28 cellular contexts compared by ENCODE assay signal in genomic region chr6:81026041-81026553, GRCh38.
"Had no signal": no experiment of that assay in that cellular context is flagged by ENCODE, and none has a peak within 500 bp of the region (broad histone marks: within the 10 kb centered on the region; RNA-seq: fewer than 3 reads in every experiment).

No MANE protein-coding gene starts in this region.

- H3K4me1 ChIP-seq: parathyroid adenoma, psoas muscle, right lobe of liver, sigmoid colon, suprapubic skin, testis, transverse colon, upper lobe of right lung, uterus had no signal

- H3K4me2 ChIP-seq: smooth muscle cell had no signal

- H3K9ac ChIP-seq: parathyroid adenoma had no signal

- H3K9me3 ChIP-seq: neutrophil, right lobe of liver, testis, tibial artery, transverse colon, upper lobe of right lung, uterus had no signal

- H2AFZ ChIP-seq: parathyroid adenoma had no signal

- H3K27ac ChIP-seq: neutrophil, parathyroid adenoma, psoas muscle, right lobe of liver, sigmoid colon, skin epidermis, spleen, suprapubic skin, testis, tibial artery, transverse colon, upper lobe of right lung, uterus had no signal

- H3K79me2 ChIP-seq: parathyroid adenoma had no signal

- H3K27me3 ChIP-seq: neutrophil, right lobe of liver, sigmoid colon, spleen, suprapubic skin, testis, tibial artery, transverse colon, upper lobe of right lung, uterus had no signal

- H3K36me3 ChIP-seq: neutrophil, right lobe of liver, sigmoid colon, spleen, suprapubic skin, tibial artery, transverse colon, upper lobe of right lung, uterus had no signal

- DNase-seq: naive thymus-derived CD4-positive, alpha-beta T cell; natural killer cell; nucleus accumbens; psoas muscle; right cardiac atrium; right lobe of liver; sigmoid colon; spleen; stimulated activated CD4-positive, alpha-beta T cell treated with anti-CD3 and anti-CD28 coated beads, Interleukin-12 subunit alpha, Interleukin-12 subunit beta, amount 100 ng/mL, for 4 hours; stimulated activated CD4-positive, alpha-beta T cell treated with anti-CD3 and anti-CD28 coated beads, Interleukin-1b, Interleukin-23, amount 100 ng/mL, for 48 hours; stimulated activated CD4-positive, alpha-beta T cell treated with anti-CD3 and anti-CD28 coated beads, Interleukin-4, amount 100 ng/mL, for 1 hour; stimulated activated CD4-positive, alpha-beta T cell treated with anti-CD3 and anti-CD28 coated beads, Interleukin-4, amount 100 ng/mL, for 4 hours; stimulated activated CD8-positive, alpha-beta memory T cell treated with anti-CD3 and anti-CD28 coated beads, Interleukin-4, amount 100 ng/mL, for 48 hours; stimulated activated naive CD4-positive, alpha-beta T cell; stimulated activated naive CD8-positive, alpha-beta T cell treated with anti-CD3 and anti-CD28 coated beads, Interleukin-15, amount 100 ng/mL, for 72 hours; stimulated activated naive CD8-positive, alpha-beta T cell treated with anti-CD3 and anti-CD28 coated beads, Interleukin-15, Interleukin-2, amounts not matched to agents 100 U/mL and 50 U/mL, for 24 hours; substantia nigra; testis; tibial artery; transverse colon; upper lobe of right lung; uterus had no signal

- ATAC-seq: naive thymus-derived CD4-positive, alpha-beta T cell; natural killer cell; right cardiac atrium; right lobe of liver; stimulated activated memory B cell treated with anti-CD40 and anti-IgM and Interleukin-4, amounts not matched to agents 10 μg/mL and 1 μg/mL and 100 μg/mL, for 72 hours; stimulated activated naive CD8-positive, alpha-beta T cell treated with anti-CD3 and anti-CD28 coated beads, Interleukin-15, amount 100 ng/mL, for 72 hours; stimulated activated naive CD8-positive, alpha-beta T cell treated with anti-CD3 and anti-CD28 coated beads, Interleukin-15, Interleukin-2, amounts not matched to agents 100 U/mL and 50 U/mL, for 24 hours; upper lobe of right lung had no signal

- H3K4me3 ChIP-seq: psoas muscle, right lobe of liver, sigmoid colon, skin epidermis, smooth muscle cell, spleen, suprapubic skin, testis, tibial artery, transverse colon, upper lobe of right lung, uterus had no signal
